8 cellular contexts compared by ENCODE assay signal in the genomic region with DNA sequence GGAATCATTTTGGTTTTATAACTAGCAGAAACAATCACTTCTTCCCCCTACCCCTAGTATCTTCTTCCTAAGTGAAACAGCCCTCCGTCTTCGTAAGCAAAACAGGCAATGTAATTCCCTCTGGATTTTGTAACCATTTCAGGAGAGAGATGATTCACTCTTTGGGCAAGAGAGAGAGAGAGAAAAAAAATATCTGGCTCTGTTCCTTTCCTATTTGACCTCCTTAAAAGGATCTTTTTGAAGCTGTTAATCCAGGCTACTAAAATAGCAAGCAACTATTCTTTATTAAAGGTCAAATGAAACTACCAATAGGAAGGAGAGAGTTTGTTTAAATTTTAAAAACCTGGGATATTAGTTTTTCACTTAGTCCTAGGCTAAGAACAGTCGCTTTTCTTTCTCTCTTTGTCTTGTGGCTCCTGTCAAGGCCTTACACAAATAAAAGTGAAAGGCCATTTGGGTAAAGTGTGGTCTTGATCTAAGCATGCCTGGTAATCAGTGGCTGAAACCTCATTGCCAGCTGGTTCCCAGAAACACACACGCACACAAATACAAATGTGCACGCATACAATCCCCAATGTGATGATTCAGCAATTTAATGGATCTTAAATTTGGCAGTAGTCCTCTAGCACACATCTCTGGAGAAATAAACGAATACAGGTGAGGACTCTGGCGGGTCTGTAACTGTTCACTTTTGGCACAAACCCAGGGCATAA.
DNase-seq lines count a peak whose midpoint lies in the region; ATAC-seq and TF ChIP-seq lines count a peak whose summit lies in the region.

No MANE protein-coding gene starts in this region.

- no peaks in the 10 kb centered on the region for H3K4me1 Mint-ChIP-seq in T-helper 2 cell treated with Interferon-gamma antibody and Interleukin-4, amounts not matched to agents 5 μg/mL and 100 μg/mL, for 36 hours (ENCODE audit: low read depth)
- no peaks in the 10 kb centered on the region for H3K4me1 Mint-ChIP-seq in effector memory CD8-positive, alpha-beta T cell (ENCODE audit: low read depth in 2 of 2)

- peak; percentile 49 for DNase-seq in HS-5 (ENCODE audit: low read depth)
- peak in 1 of 2 donors; percentile 66 for DNase-seq in ascending aorta (ENCODE audit: low spot score in 2 of 2)
- DNase-seq in left cardiac atrium: no peak
- no peak for DNase-seq in stomach
- no peak for DNase-seq in CD1c-positive myeloid dendritic cell (ENCODE audit: extremely low spot score)
- no peak for DNase-seq in T-helper 2 cell treated with Interferon-gamma antibody and Interleukin-4, amounts not matched to agents 5 μg/mL and 100 μg/mL, for 36 hours (ENCODE audit: low spot score)
- DNase-seq in effector memory CD8-positive, alpha-beta T cell: no peak

- H3K4me1 ChIP-seq in ascending aorta (peaks cover 0 to 31% of the 10 kb centered on the region in 2 donors), stomach (peaks cover 0 to 17% (median 6%) of the 10 kb centered on the region in 4 donors)

- intact Hi-C loops in ascending aorta (cut with DNase I) (loop anchor here (1.0 to 2.0 kb wide), 3 partner anchors 17 to 91 kb away; no protein-coding TSS in a partner anchor), left cardiac atrium (cut with DNase I) (no loop called here), stomach (cut with DNase I; ENCODE audit: low total_unique reads) (no loop called here)

- TF ChIP-seq POLR2A in stomach (IDR thresholded peaks at IDR 0.05): no peak

- H3K36me3 ChIP-seq in ascending aorta (no peaks in the 10 kb centered on the region), stomach (no peaks in the 10 kb centered on the region)

- TF ChIP-seq CTCF in ascending aorta (IDR thresholded peaks at IDR 0.05) (no peak), stomach (IDR thresholded peaks at IDR 0.05) (no peak)

- no peak overlapping the region for H3K4me3 Mint-ChIP-seq in T-helper 2 cell treated with Interferon-gamma antibody and Interleukin-4, amounts not matched to agents 5 μg/mL and 100 μg/mL, for 36 hours
- H3K4me3 Mint-ChIP-seq in effector memory CD8-positive, alpha-beta T cell: no peak overlapping the region

- H3K27ac ChIP-seq in ascending aorta (peak overlapping the region; percentile 86 to 94), stomach (peak overlapping the region in 4 of 5 donors; percentile 51 to 83 (median 70))

- peak; percentile 92 for TF ChIP-seq EP300 in stomach (IDR thresholded peaks at IDR 0.05)

- ATAC-seq in left cardiac atrium: peak; percentile 83 to 97
- no peak for ATAC-seq in HG03432 (IDR thresholded peaks at IDR 0.05; ENCODE audit: unreplicated experiment)
- no peak for ATAC-seq in effector memory CD8-positive, alpha-beta T cell (replicated peaks)

- peak overlapping the region; percentile 10 to 28 for H3K4me3 ChIP-seq in ascending aorta
- no peak overlapping the region for H3K4me3 ChIP-seq in stomach

- H3K9me3 ChIP-seq in ascending aorta (peaks cover 0 to under 1% of the 10 kb centered on the region in 2 donors), stomach (no peaks in the 10 kb centered on the region)

- WGBS in stomach, 5 donors: 34 to 46% (median 38%) methylated on average over 7 of the region's 7 CpGs

- H3K27me3 ChIP-seq in ascending aorta: no peaks in the 10 kb centered on the region
- no peaks in the 10 kb centered on the region for H3K27me3 ChIP-seq in stomach

- H3K9me3 Mint-ChIP-seq in T-helper 2 cell treated with Interferon-gamma antibody and Interleukin-4, amounts not matched to agents 5 μg/mL and 100 μg/mL, for 36 hours: no peaks in the 10 kb centered on the region
- H3K9me3 Mint-ChIP-seq in effector memory CD8-positive, alpha-beta T cell: no peaks in the 10 kb centered on the region

- H3K36me3 Mint-ChIP-seq in T-helper 2 cell treated with Interferon-gamma antibody and Interleukin-4, amounts not matched to agents 5 μg/mL and 100 μg/mL, for 36 hours (ENCODE audit: low read depth): no peaks in the 10 kb centered on the region
- H3K36me3 Mint-ChIP-seq in effector memory CD8-positive, alpha-beta T cell (ENCODE audit: insufficient read depth): no peaks in the 10 kb centered on the region

- no peaks in the 10 kb centered on the region for H3K27me3 Mint-ChIP-seq in T-helper 2 cell treated with Interferon-gamma antibody and Interleukin-4, amounts not matched to agents 5 μg/mL and 100 μg/mL, for 36 hours (ENCODE audit: low read depth)
- H3K27me3 Mint-ChIP-seq in effector memory CD8-positive, alpha-beta T cell: peaks cover 0 to 12% of the 10 kb centered on the region in 2 donors

- no peak overlapping the region for H3K27ac Mint-ChIP-seq in T-helper 2 cell treated with Interferon-gamma antibody and Interleukin-4, amounts not matched to agents 5 μg/mL and 100 μg/mL, for 36 hours
- no peak overlapping the region for H3K27ac Mint-ChIP-seq in effector memory CD8-positive, alpha-beta T cell

Comparison
In these comparisons a context has a peak if more than half of its experiments do, and no peak if none do; other contexts are left out.
1. H3K4me3 ChIP-seq: peak in ascending aorta (2 of 2); none in stomach (0 of 4).
2. ATAC-seq: peak in left cardiac atrium (2 of 2); none in HG03432 (single experiment) and effector memory CD8-positive, alpha-beta T cell (single experiment).